Comparison of ENCODE assay signal across 1 cellular context in genomic region chr17:81309140-81309858, GRCh38.
A peak's percentile ranks its signal among the peaks of the same experiment; 100 is the strongest.
TF ChIP-seq lines count a peak whose summit lies in the region.

No MANE protein-coding gene starts in this region.

TF ChIP-seq in K562, 482 proteins besides CTCF, POLR2A, EP300 and RAD21 (continued from another document and continues in another):
- TF ChIP-seq CREB5 (CRISPR knock-in tag; IDR thresholded peaks at IDR 0.05) = no peak
- TF ChIP-seq POLR3A (IDR thresholded peaks at IDR 0.05; ENCODE audit: borderline replicate concordance, extremely low read depth, insufficient read depth, insufficient read length) = no peak
- TF ChIP-seq GMEB1 (CRISPR knock-in tag; IDR thresholded peaks at IDR 0.05) = no peak
- TF ChIP-seq FOXK2 (conservative IDR thresholded peaks at IDR 0.05 in 1 of 2, IDR thresholded peaks at IDR 0.05 in 1 of 2; ENCODE audit: low read depth in 2 of 2) = peak in 1 of 2 experiments; percentile 63; a peak in 2 of 4 replicates
- peak; percentile 40; the same call in 1 of the 2 replicates for TF ChIP-seq ARID4B (CRISPR knock-in tag; IDR thresholded peaks at IDR 0.05)
- peak in 1 of 2 experiments; percentile 57; a peak in 1 of 4 replicates for TF ChIP-seq MNT (conservative IDR thresholded peaks at IDR 0.05)
- TF ChIP-seq TFE3 (CRISPR knock-in tag; IDR thresholded peaks at IDR 0.05) = no peak
- no peak for TF ChIP-seq MCM2 (IDR thresholded peaks at IDR 0.05; ENCODE audit: low read depth)
- TF ChIP-seq RBM14 (IDR thresholded peaks at IDR 0.05; ENCODE audit: borderline replicate concordance, insufficient read depth, low read depth, low read length) = no peak
- TF ChIP-seq SIN3A (IDR thresholded peaks at IDR 0.05; ENCODE audit: borderline replicate concordance in 2 of 2, control insufficient read depth in 1 of 2, low read depth in 2 of 2, low read length in 2 of 2) = 0 out of 4 replicates have a peak, but pooled peaks of 1 of the 2 experiments have one; percentile 21
- no peak for TF ChIP-seq HMGN3 (IDR thresholded peaks at IDR 0.05; ENCODE audit: borderline replicate concordance, extremely low read depth, insufficient read length, low read depth, low read length)
- no peak for TF ChIP-seq RFX5 (IDR thresholded peaks at IDR 0.05; ENCODE audit: low read depth, low read length)
- TF ChIP-seq PCBP2 (IDR thresholded peaks at IDR 0.05; ENCODE audit: low read depth, low read length, poor library complexity, severe bottlenecking) = no peak
- TF ChIP-seq MBD2 (IDR thresholded peaks at IDR 0.05; ENCODE audit: borderline replicate concordance, low read depth) = peak; percentile 56; the same call in 1 of the 2 replicates
- 0 out of 4 replicates have a peak, but pooled peaks of 1 of the 2 experiments have one; percentile 32 for TF ChIP-seq MLLT1 (IDR thresholded peaks at IDR 0.05)
- no peak for TF ChIP-seq E2F5 (CRISPR knock-in tag; IDR thresholded peaks at IDR 0.05)
- TF ChIP-seq SNIP1 (IDR thresholded peaks at IDR 0.05; ENCODE audit: low read depth) = no peak
- TF ChIP-seq DPF2 (IDR thresholded peaks at IDR 0.05) = peak; percentile 79
- peak; percentile 64 for TF ChIP-seq POLR2B (IDR thresholded peaks at IDR 0.05; ENCODE audit: low read depth, partially characterized antibody)
- peak; percentile 60; the same call in 1 of the 2 replicates for TF ChIP-seq SUPT5H (IDR thresholded peaks at IDR 0.05)
- no peak for TF ChIP-seq BRCA1 (IDR thresholded peaks at IDR 0.05)
- no peak for TF ChIP-seq BRCA1 (CRISPR knock-in tag; IDR thresholded peaks at IDR 0.05)
- no peak for TF ChIP-seq RUNX1 (IDR thresholded peaks at IDR 0.05; ENCODE audit: low read depth)
- no peak for TF ChIP-seq ZNF764 (CRISPR knock-in tag; IDR thresholded peaks at IDR 0.05; ENCODE audit: low read depth)
- TF ChIP-seq USF1 (CRISPR knock-in tag; IDR thresholded peaks at IDR 0.05) = 0 out of 2 replicates have a peak, but pooled peaks have one; percentile 24
- peak; percentile 65; the same call in 1 of the 2 replicates for TF ChIP-seq CTBP1 (IDR thresholded peaks at IDR 0.05; ENCODE audit: borderline replicate concordance)
- peak; percentile 61 for TF ChIP-seq RBBP5 (IDR thresholded peaks at IDR 0.05; ENCODE audit: borderline replicate concordance, insufficient read depth, low read length, poor library complexity, severe bottlenecking)
- TF ChIP-seq ZBTB33 (CRISPR knock-in tag; IDR thresholded peaks at IDR 0.05) = no peak
- TF ChIP-seq NRF1 (conservative IDR thresholded peaks at IDR 0.05 in 1 of 2, IDR thresholded peaks at IDR 0.05 in 1 of 2) = peak; percentile 31 to 56; a peak in 3 of 4 replicates
- no peak for TF ChIP-seq NFATC3 (IDR thresholded peaks at IDR 0.05)
- TF ChIP-seq ZNF133 (CRISPR knock-in tag; IDR thresholded peaks at IDR 0.05) = no peak
- no peak for TF ChIP-seq ZNF224 (CRISPR knock-in tag; IDR thresholded peaks at IDR 0.05)
- TF ChIP-seq ZBTB12 (CRISPR knock-in tag; IDR thresholded peaks at IDR 0.05) = no peak
- TF ChIP-seq BDP1 (IDR thresholded peaks at IDR 0.05; ENCODE audit: insufficient read depth, insufficient read length) = no peak
- peak; percentile 70 for TF ChIP-seq SOX6 (IDR thresholded peaks at IDR 0.05)
- peak; percentile 62; the same call in 1 of the 2 replicates for TF ChIP-seq ZNF175 (CRISPR knock-in tag; IDR thresholded peaks at IDR 0.05; ENCODE audit: low read depth)
- no peak for TF ChIP-seq RBM17 (IDR thresholded peaks at IDR 0.05; ENCODE audit: borderline replicate concordance, low read depth, low read length)
- TF ChIP-seq HNRNPL (IDR thresholded peaks at IDR 0.05; ENCODE audit: low read depth, low read length) = no peak
- TF ChIP-seq ZBTB49 (CRISPR knock-in tag; IDR thresholded peaks at IDR 0.05; ENCODE audit: borderline replicate concordance) = no peak
- TF ChIP-seq ZFP30 (CRISPR knock-in tag; IDR thresholded peaks at IDR 0.05; ENCODE audit: borderline replicate concordance) = no peak
